Comparison of ENCODE assay signal across 23 cellular contexts in genomic region chr11:123681007-123681406, GRCh38. TPM values are rescaled to one million over a fixed set of nuclear protein-coding genes. Genes with fewer than 3 reads are reported as not detected.
DNase-seq lines count a peak whose midpoint lies in the region; ATAC-seq and TF ChIP-seq lines count a peak whose summit lies in the region.
"Had no signal": no experiment of that assay in that cellular context is flagged by ENCODE, and none has a peak within 500 bp of the region (broad histone marks: within the 10 kb centered on the region; RNA-seq: fewer than 3 reads in every experiment).

No MANE protein-coding gene starts in this region.

- no peaks in the 10 kb centered on the region for H3K9me3 Mint-ChIP-seq in activated naive CD8-positive, alpha-beta T cell treated with anti-CD3 and anti-CD28 coated beads, Interleukin-2, amount 10 ng/mL, durations not matched to agents 7 days and 5 days
- H3K9me3 Mint-ChIP-seq in stimulated activated naive CD8-positive, alpha-beta T cell treated with anti-CD3 and anti-CD28 coated beads, Interleukin-15, amount 100 ng/mL, for 72 hours, result no peaks in the 10 kb centered on the region
- H3K9me3 Mint-ChIP-seq in endodermal cell, result no peaks in the 10 kb centered on the region
- H3K9me3 Mint-ChIP-seq: HFFc6; immature natural killer cell; T-helper 2 cell treated with Interferon-gamma antibody and Interleukin-4, amounts not matched to agents 5 μg/mL and 100 μg/mL, for 36 hours had no signal

- WGBS in endodermal cell (ENCODE audit: insufficient coverage in 1 of 2, insufficient read length in 1 of 2), 2 experiments, result 95% methylated on average over 2 of the region's 2 CpGs; no CpG with 5 or more reads in 1 of the 2 experiments

- peak overlapping the region; percentile 50 for H3K27ac Mint-ChIP-seq in activated naive CD8-positive, alpha-beta T cell treated with anti-CD3 and anti-CD28 coated beads, Interleukin-2, amount 10 ng/mL, durations not matched to agents 7 days and 5 days
- peak overlapping the region in 1 of 2 donors; percentile 69 for H3K27ac Mint-ChIP-seq in stimulated activated naive CD8-positive, alpha-beta T cell treated with anti-CD3 and anti-CD28 coated beads, Interleukin-15, amount 100 ng/mL, for 72 hours
- H3K27ac Mint-ChIP-seq in endodermal cell, result no peak overlapping the region
- H3K27ac Mint-ChIP-seq: HFFc6; immature natural killer cell; T-helper 2 cell treated with Interferon-gamma antibody and Interleukin-4, amounts not matched to agents 5 μg/mL and 100 μg/mL, for 36 hours had no signal

- CTCF ChIA-PET in HEK293T (lab: Yijun Ruan, JAX), result no interaction called here

- ATAC-seq in activated naive CD8-positive, alpha-beta T cell treated with anti-CD3 and anti-CD28 coated beads, Interleukin-2, amount 10 ng/mL, durations not matched to agents 7 days and 5 days (ENCODE audit: low read depth), result peak; percentile 86
- peak; percentile 95 for ATAC-seq in stimulated activated naive CD8-positive, alpha-beta T cell treated with anti-CD3 and anti-CD28 coated beads, Interleukin-15, amount 100 ng/mL, for 72 hours
- ATAC-seq: psoas muscle had no signal

- no peak for TF ChIP-seq CTCF in endodermal cell (conservative IDR thresholded peaks at IDR 0.05)

- no peak overlapping the region for H3K9ac ChIP-seq in endodermal cell (ENCODE audit: extremely low read depth, low read length, poor library complexity, severe bottlenecking)
- H3K9ac ChIP-seq: GM23248 had no signal

- no peaks in the 10 kb centered on the region for H3K27me3 ChIP-seq in endodermal cell (ENCODE audit: control insufficient read depth, insufficient read depth, low read length, poor library complexity, severe bottlenecking)

- peaks cover 11% of the 10 kb centered on the region for H3K4me1 Mint-ChIP-seq in activated naive CD8-positive, alpha-beta T cell treated with anti-CD3 and anti-CD28 coated beads, Interleukin-2, amount 10 ng/mL, durations not matched to agents 7 days and 5 days
- H3K4me1 Mint-ChIP-seq in stimulated activated naive CD8-positive, alpha-beta T cell treated with anti-CD3 and anti-CD28 coated beads, Interleukin-15, amount 100 ng/mL, for 72 hours, result peaks cover 17% of the 10 kb centered on the region
- H3K4me1 Mint-ChIP-seq in endodermal cell, result no peaks in the 10 kb centered on the region
- H3K4me1 Mint-ChIP-seq: immature natural killer cell had no signal

- H3K4me3 ChIP-seq in endodermal cell (ENCODE audit: low read length), result no peak overlapping the region
- H3K4me3 ChIP-seq: GM23248, psoas muscle had no signal

- H3K27ac ChIP-seq in endodermal cell (ENCODE audit: low read depth, low read length), result no peak overlapping the region
- H3K27ac ChIP-seq: GM23248, HL-60, psoas muscle had no signal

- peak; percentile 4 for DNase-seq in activated CD4-positive, alpha-beta T cell treated with anti-CD3 and anti-CD28 coated beads for 48 hours
- no peak for DNase-seq in activated CD4-positive, alpha-beta T cell treated with anti-CD3 and anti-CD28 coated beads, Interleukin-2, amount 50 U/mL, for 4 hours
- peak in 5 of 6 experiments; percentile 5 to 86 (median 82) for DNase-seq in stimulated activated naive CD4-positive, alpha-beta T cell (lab: John Stamatoyannopoulos, UW)
- DNase-seq in stimulated activated naive CD4-positive, alpha-beta T cell treated with Interleukin-2 at 50 U/mL for 16 hours (lab: John Stamatoyannopoulos, UW), result no peak
- DNase-seq in activated naive CD8-positive, alpha-beta T cell treated with anti-CD3 and anti-CD28 coated beads, Interleukin-2, amount 10 ng/mL, durations not matched to agents 7 days and 5 days, result no peak
- peak in 1 of 2 donors; percentile 3 for DNase-seq in stimulated activated naive CD8-positive, alpha-beta T cell treated with anti-CD3 and anti-CD28 coated beads, Interleukin-15, amount 100 ng/mL, for 72 hours
- DNase-seq in endodermal cell (no peak), HEK293T (ENCODE audit: extremely low spot score) (no peak)
- DNase-seq: DMS 273 treated with DMSO at 0.1 percent for 48 hours; GM23248; HFFc6; immature natural killer cell; mesenchymal stem cell; NCI-H1417 treated with DMSO at 0.1 percent for 48 hours; NCI-H2081; NCI-H345; NCI-H774; psoas muscle; RPMI8226; stimulated activated CD4-positive, alpha-beta T cell treated with anti-CD3 and anti-CD28 coated beads, Interleukin-15, amount 100 ng/mL, for 24 hours; trophoblast cell had no signal

- no peaks in the 10 kb centered on the region for H3K4me1 ChIP-seq in endodermal cell (ENCODE audit: control insufficient read depth, insufficient read depth, low read length)
- H3K4me1 ChIP-seq: psoas muscle had no signal

- H3K4me3 Mint-ChIP-seq in activated naive CD8-positive, alpha-beta T cell treated with anti-CD3 and anti-CD28 coated beads, Interleukin-2, amount 10 ng/mL, durations not matched to agents 7 days and 5 days, result peak overlapping the region; percentile 43
- H3K4me3 Mint-ChIP-seq in stimulated activated naive CD8-positive, alpha-beta T cell treated with anti-CD3 and anti-CD28 coated beads, Interleukin-15, amount 100 ng/mL, for 72 hours, result peak overlapping the region; percentile 18 to 23
- no peak overlapping the region for H3K4me3 Mint-ChIP-seq in endodermal cell
- H3K4me3 Mint-ChIP-seq: HFFc6; immature natural killer cell; T-helper 2 cell treated with Interferon-gamma antibody and Interleukin-4, amounts not matched to agents 5 μg/mL and 100 μg/mL, for 36 hours had no signal

- no peaks in the 10 kb centered on the region for H3K9me3 ChIP-seq in endodermal cell (ENCODE audit: control insufficient read depth, low read length)
- H3K9me3 ChIP-seq: psoas muscle had no signal

- no peaks in the 10 kb centered on the region for H3K36me3 Mint-ChIP-seq in activated naive CD8-positive, alpha-beta T cell treated with anti-CD3 and anti-CD28 coated beads, Interleukin-2, amount 10 ng/mL, durations not matched to agents 7 days and 5 days
- no peaks in the 10 kb centered on the region for H3K36me3 Mint-ChIP-seq in endodermal cell (ENCODE audit: low read depth)
- H3K36me3 Mint-ChIP-seq: immature natural killer cell had no signal

- H3K27me3 Mint-ChIP-seq in activated naive CD8-positive, alpha-beta T cell treated with anti-CD3 and anti-CD28 coated beads, Interleukin-2, amount 10 ng/mL, durations not matched to agents 7 days and 5 days, result peaks cover 12% of the 10 kb centered on the region
- H3K27me3 Mint-ChIP-seq in stimulated activated naive CD8-positive, alpha-beta T cell treated with anti-CD3 and anti-CD28 coated beads, Interleukin-15, amount 100 ng/mL, for 72 hours, result no peaks in the 10 kb centered on the region
- peaks cover 18% of the 10 kb centered on the region for H3K27me3 Mint-ChIP-seq in endodermal cell (ENCODE audit: insufficient read depth)

- POLR2A ChIA-PET in activated naive CD8-positive, alpha-beta T cell treated with anti-CD3 and anti-CD28 coated beads, Interleukin-2, amount 10 ng/mL, durations not matched to agents 7 days and 5 days (lab: Charles Lee), result no interaction called here
- POLR2A ChIA-PET in HEK293T (lab: Yijun Ruan, JAX), result no interaction called here

- H3K36me3 ChIP-seq in endodermal cell (ENCODE audit: control insufficient read depth, insufficient read depth, low read length), result no peaks in the 10 kb centered on the region

TF ChIP-seq in HEK293T, 16 proteins besides CTCF, POLR2A, EP300 and RAD21:
- no peak for TF ChIP-seq L3MBTL2 (conservative IDR thresholded peaks at IDR 0.05)
- no peak for TF ChIP-seq ARNT (IDR thresholded peaks at IDR 0.05)
- no peak for TF ChIP-seq ZNF384 (IDR thresholded peaks at IDR 0.05)
- no peak for TF ChIP-seq SP1 (IDR thresholded peaks at IDR 0.05)

RNA-seq across cellular contexts. Expression of gene SCN3B, which starts 26.6 kb away (rescaled TPM):
- total RNA-seq in activated naive CD8-positive, alpha-beta T cell treated with anti-CD3 and anti-CD28 coated beads, Interleukin-2, amount 10 ng/mL, durations not matched to agents 7 days and 5 days, result not detected
- under 1 TPM; 0.51 to 0.90 TPM for total RNA-seq in endodermal cell
- polyA plus RNA-seq in endodermal cell (2013, experiment 1 of 2), result 3.9 TPM
- 3.1 TPM for polyA plus RNA-seq in endodermal cell (2013, experiment 2 of 2)
- total RNA-seq: GM23248, HFFc6 had no signal
- polyA plus RNA-seq: immature natural killer cell had no signal

Comparison
In these comparisons a context has a peak if more than half of its experiments do, and no peak if none do; other contexts are left out.
1. DNase-seq: peak in activated CD4-positive, alpha-beta T cell treated with anti-CD3 and anti-CD28 coated beads for 48 hours (single experiment) and stimulated activated naive CD4-positive, alpha-beta T cell (5 of 6); none in activated CD4-positive, alpha-beta T cell treated with anti-CD3 and anti-CD28 coated beads, Interleukin-2, amount 50 U/mL, for 4 hours (0 of 2), stimulated activated naive CD4-positive, alpha-beta T cell treated with Interleukin-2 at 50 U/mL for 16 hours (single experiment), activated naive CD8-positive, alpha-beta T cell treated with anti-CD3 and anti-CD28 coated beads, Interleukin-2, amount 10 ng/mL, durations not matched to agents 7 days and 5 days (single experiment), endodermal cell (single experiment) and HEK293T (single experiment).